In genomic region chr17:29123111-29123510, GRCh38 we compare ENCODE assay signal across 22 cellular contexts.
"Had no signal": no experiment of that assay in that cellular context is flagged by ENCODE, and none has a peak within 500 bp of the region (broad histone marks: within the 10 kb centered on the region; RNA-seq: fewer than 3 reads in every experiment).

No MANE protein-coding gene starts in this region.

- H3K4me3 Mint-ChIP-seq: memory B cell; natural killer cell; stimulated activated naive B cell treated with anti-CD40 and anti-IgM and Interleukin-4, amounts not matched to agents 10 μg/mL and 1 μg/mL and 100 μg/mL, for 72 hours; stimulated activated naive CD8-positive, alpha-beta T cell treated with anti-CD3 and anti-CD28 coated beads, Interleukin-15, Interleukin-2, amounts not matched to agents 100 ng/mL and 50 ng/mL, for 24 hours had no signal

- H3K4me3 ChIP-seq: dorsolateral prefrontal cortex, lung, pancreas, right atrium auricular region, sigmoid colon, thoracic aorta, tibial nerve, upper lobe of left lung, uterus had no signal

- H3K36me3 ChIP-seq: uterus had no signal

- ATAC-seq: esophagus mucosa; left lobe of liver; natural killer cell; pancreas; stimulated activated naive B cell treated with anti-CD40 and anti-IgM and Interleukin-4, amounts not matched to agents 10 μg/mL and 1 μg/mL and 100 μg/mL, for 72 hours had no signal

- H3K27ac ChIP-seq: epithelial cell of prostate, pancreas, right atrium auricular region, sigmoid colon, thoracic aorta, tibial nerve, upper lobe of left lung, uterus had no signal

- H3K9me3 ChIP-seq: pancreas, right atrium auricular region, sigmoid colon, thoracic aorta, tibial nerve, upper lobe of left lung, uterus had no signal

- H3K27ac Mint-ChIP-seq: memory B cell; natural killer cell; stimulated activated naive CD8-positive, alpha-beta T cell treated with anti-CD3 and anti-CD28 coated beads, Interleukin-15, Interleukin-2, amounts not matched to agents 100 ng/mL and 50 ng/mL, for 24 hours had no signal

- DNase-seq: cerebellar nuclear complex; dorsolateral prefrontal cortex; effector CD4-positive, alpha-beta T cell; foreskin fibroblast; natural killer cell; occipital lobe; sigmoid colon; stimulated activated CD4-positive, alpha-beta T cell treated with anti-CD3 and anti-CD28 coated beads, Interleukin-2, amount 100 ng/mL, for 24 hours; stimulated activated CD4-positive, alpha-beta T cell treated with anti-CD3 and anti-CD28 coated beads, Interleukin-4, amount 100 ng/mL, for 24 hours; stimulated activated naive B cell treated with anti-CD40 and anti-IgM and Interleukin-4, amounts not matched to agents 10 μg/mL and 1 μg/mL and 100 μg/mL, for 72 hours; upper lobe of left lung; uterus had no signal

- H3K4me1 ChIP-seq: sigmoid colon, uterus had no signal

- H3K9me3 Mint-ChIP-seq: memory B cell; natural killer cell; stimulated activated naive B cell treated with anti-CD40 and anti-IgM and Interleukin-4, amounts not matched to agents 10 μg/mL and 1 μg/mL and 100 μg/mL, for 72 hours; stimulated activated naive CD8-positive, alpha-beta T cell treated with anti-CD3 and anti-CD28 coated beads, Interleukin-15, Interleukin-2, amounts not matched to agents 100 ng/mL and 50 ng/mL, for 24 hours had no signal

- H3K27me3 Mint-ChIP-seq: memory B cell; stimulated activated naive B cell treated with anti-CD40 and anti-IgM and Interleukin-4, amounts not matched to agents 10 μg/mL and 1 μg/mL and 100 μg/mL, for 72 hours; stimulated activated naive CD8-positive, alpha-beta T cell treated with anti-CD3 and anti-CD28 coated beads, Interleukin-15, Interleukin-2, amounts not matched to agents 100 ng/mL and 50 ng/mL, for 24 hours had no signal

- H3K36me3 Mint-ChIP-seq: natural killer cell had no signal

- H3K27me3 ChIP-seq: dorsolateral prefrontal cortex, pancreas, right atrium auricular region, sigmoid colon, tibial nerve, upper lobe of left lung, uterus had no signal
